ENCODE assay signal across 8 cellular contexts in the genomic region with DNA sequence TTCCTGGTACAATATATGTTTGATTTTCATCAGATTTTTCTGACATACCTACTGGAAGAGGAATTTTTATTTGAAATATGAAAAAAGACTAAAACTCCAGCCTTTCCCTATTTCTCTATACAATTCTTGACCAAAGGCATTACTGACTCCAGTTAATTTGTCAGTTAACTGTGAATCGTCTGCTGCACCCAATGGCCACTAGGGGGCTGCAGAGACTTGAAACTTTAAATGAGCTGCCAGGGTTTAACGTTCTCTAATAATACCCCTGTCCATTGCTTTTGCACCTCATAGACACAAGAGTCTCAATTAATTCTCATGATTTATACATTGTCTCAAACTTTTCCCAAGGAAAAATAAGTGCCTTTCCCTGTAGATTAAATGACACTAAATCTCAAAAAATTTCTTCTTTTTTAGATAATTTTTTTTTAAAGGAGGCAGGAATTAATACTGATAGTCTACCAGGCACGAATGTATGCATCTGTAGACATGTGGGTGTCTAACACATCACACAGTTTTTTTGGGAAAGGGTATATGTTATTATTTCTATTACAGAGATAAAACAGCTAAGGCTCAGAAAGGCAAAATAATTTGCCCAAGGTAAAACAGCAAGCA. TPM values are rescaled to one million over a fixed set of nuclear protein-coding genes. Genes with fewer than 3 reads are reported as not detected.
DNase-seq lines count a peak whose midpoint lies in the region; ATAC-seq, FAIRE-seq and TF ChIP-seq lines count a peak whose summit lies in the region.
"Had no signal": no experiment of that assay in that cellular context is flagged by ENCODE, and none has a peak within 500 bp of the region (broad histone marks: within the 10 kb centered on the region; RNA-seq: fewer than 3 reads in every experiment).

No MANE protein-coding gene starts in this region.

- no peaks in the 10 kb centered on the region for H3K9me2 ChIP-seq in OCI-LY1 (ENCODE audit: low read depth, low read length)

- peaks cover 50% of the 10 kb centered on the region for H3K27me3 Mint-ChIP-seq in activated T-helper 1 cell treated with anti-CD3 and anti-CD28 coated beads, Interleukin-12 subunit alpha, Interleukin-12 subunit beta, Interleukin-2, Interleukin-4 antibody, amounts not matched to agents 30 ng/mL and 10 ng/mL and 1 ng/mL, durations not matched to agents 14 hours and 24 hours and 36 hours (ENCODE audit: insufficient read depth)

- no peak overlapping the region for H3K4me3 ChIP-seq in OCI-LY1 (ENCODE audit: low read depth, low read length, poor library complexity, severe bottlenecking)

- no peaks in the 10 kb centered on the region for H3K27me3 ChIP-seq in OCI-LY1 (ENCODE audit: insufficient read depth, low read length)

- H3K79me2 ChIP-seq in OCI-LY1 (ENCODE audit: insufficient read depth, low read length), result no peaks in the 10 kb centered on the region

- no peak overlapping the region for H3K27ac Mint-ChIP-seq in activated T-helper 1 cell treated with anti-CD3 and anti-CD28 coated beads, Interleukin-12 subunit alpha, Interleukin-12 subunit beta, Interleukin-2, Interleukin-4 antibody, amounts not matched to agents 30 ng/mL and 10 ng/mL and 1 ng/mL, durations not matched to agents 14 hours and 24 hours and 36 hours

- DNase-seq in GM04503 (ENCODE audit: low read depth) (peak; percentile 12), HuH-7.5 (ENCODE audit: low spot score) (peak; percentile 58), frontal cortex (ENCODE audit: low spot score in 2 of 2) (peak; percentile 53 to 56), pons (ENCODE audit: low spot score) (peak; percentile 85)
- DNase-seq in activated T-helper 1 cell treated with anti-CD3 and anti-CD28 coated beads, Interleukin-12 subunit alpha, Interleukin-12 subunit beta, Interleukin-2, Interleukin-4 antibody, amounts not matched to agents 30 ng/mL and 10 ng/mL and 1 ng/mL, durations not matched to agents 14 hours and 24 hours and 36 hours (ENCODE audit: low spot score), result peak; percentile 4

- no peaks in the 10 kb centered on the region for H3K36me3 Mint-ChIP-seq in activated T-helper 1 cell treated with anti-CD3 and anti-CD28 coated beads, Interleukin-12 subunit alpha, Interleukin-12 subunit beta, Interleukin-2, Interleukin-4 antibody, amounts not matched to agents 30 ng/mL and 10 ng/mL and 1 ng/mL, durations not matched to agents 14 hours and 24 hours and 36 hours (ENCODE audit: low read depth)

- no peaks in the 10 kb centered on the region for H3K36me3 ChIP-seq in OCI-LY1 (ENCODE audit: insufficient read depth, low read length)

- no peaks in the 10 kb centered on the region for H3K4me1 ChIP-seq in OCI-LY1 (ENCODE audit: insufficient read depth, low read length, severe bottlenecking)

- ATAC-seq in GM21381 (IDR thresholded peaks at IDR 0.05; ENCODE audit: unreplicated experiment), result no peak

- H4K20me1 ChIP-seq in OCI-LY1 (ENCODE audit: insufficient read depth, low read length), result no peaks in the 10 kb centered on the region

- peak; percentile 64 for FAIRE-seq in frontal cortex (lab: Jason Lieb, UNC)
- FAIRE-seq: colon had no signal

- H3K27ac ChIP-seq in OCI-LY1 (ENCODE audit: low read depth, low read length, poor library complexity, severe bottlenecking), result no peak overlapping the region

- no peaks in the 10 kb centered on the region for H3F3A ChIP-seq in OCI-LY1 (ENCODE audit: insufficient read depth, low read length)

- no peak overlapping the region for H3K4me2 ChIP-seq in OCI-LY1 (ENCODE audit: low read length)

- H3K9me3 Mint-ChIP-seq in activated T-helper 1 cell treated with anti-CD3 and anti-CD28 coated beads, Interleukin-12 subunit alpha, Interleukin-12 subunit beta, Interleukin-2, Interleukin-4 antibody, amounts not matched to agents 30 ng/mL and 10 ng/mL and 1 ng/mL, durations not matched to agents 14 hours and 24 hours and 36 hours, result no peaks in the 10 kb centered on the region

- intact Hi-C loops in activated T-helper 1 cell treated with anti-CD3 and anti-CD28 coated beads, Interleukin-12 subunit alpha, Interleukin-12 subunit beta, Interleukin-2, Interleukin-4 antibody, amounts not matched to agents 30 ng/mL and 10 ng/mL and 1 ng/mL, durations not matched to agents 14 hours and 24 hours and 36 hours (cut with micrococcal nuclease), result no loop called here

- H3K9ac ChIP-seq in OCI-LY1 (ENCODE audit: low read length), result no peak overlapping the region

- H3K4me1 Mint-ChIP-seq in activated T-helper 1 cell treated with anti-CD3 and anti-CD28 coated beads, Interleukin-12 subunit alpha, Interleukin-12 subunit beta, Interleukin-2, Interleukin-4 antibody, amounts not matched to agents 30 ng/mL and 10 ng/mL and 1 ng/mL, durations not matched to agents 14 hours and 24 hours and 36 hours (ENCODE audit: low read depth), result no peaks in the 10 kb centered on the region

- peak; percentile 86 for TF ChIP-seq CTCF in OCI-LY1 (IDR thresholded peaks at IDR 0.05; ENCODE audit: low read length)

- H3K4me3 Mint-ChIP-seq in activated T-helper 1 cell treated with anti-CD3 and anti-CD28 coated beads, Interleukin-12 subunit alpha, Interleukin-12 subunit beta, Interleukin-2, Interleukin-4 antibody, amounts not matched to agents 30 ng/mL and 10 ng/mL and 1 ng/mL, durations not matched to agents 14 hours and 24 hours and 36 hours, result no peak overlapping the region

- no peak overlapping the region for H2AFZ ChIP-seq in OCI-LY1 (ENCODE audit: low read length)

- H3K9me3 ChIP-seq in OCI-LY1 (ENCODE audit: low read length), result no peaks in the 10 kb centered on the region

RNA-seq across cellular contexts. Expression of gene ALK, which starts 1.8 kb away (rescaled TPM):
- not detected in 2 replicates for total RNA-seq in activated T-helper 1 cell treated with anti-CD3 and anti-CD28 coated beads, Interleukin-12 subunit alpha, Interleukin-12 subunit beta, Interleukin-2, Interleukin-4 antibody, amounts not matched to agents 30 ng/mL and 10 ng/mL and 1 ng/mL, durations not matched to agents 14 hours and 24 hours and 36 hours
- 2.0 TPM for total RNA-seq in frontal cortex

Comparison
In these comparisons a context has a peak if more than half of its experiments do, and no peak if none do; other contexts are left out.
1. DNase-seq: peak in every context shown above with its lines; median percentile 85 in pons; 58 in HuH-7.5; 54 in frontal cortex; 12 in GM04503; 4 in activated T-helper 1 cell treated with anti-CD3 and anti-CD28 coated beads, Interleukin-12 subunit alpha, Interleukin-12 subunit beta, Interleukin-2, Interleukin-4 antibody, amounts not matched to agents 30 ng/mL and 10 ng/mL and 1 ng/mL, durations not matched to agents 14 hours and 24 hours and 36 hours.